16 cellular contexts compared by ENCODE assay signal in genomic region chr11:125588505-125588904, GRCh38. TPM values are rescaled to one million over a fixed set of nuclear protein-coding genes. Genes with fewer than 3 reads are reported as not detected.
DNase-seq lines count a peak whose midpoint lies in the region; TF ChIP-seq lines count a peak whose summit lies in the region.
"Had no signal": no experiment of that assay in that cellular context is flagged by ENCODE, and none has a peak within 500 bp of the region (broad histone marks: within the 10 kb centered on the region; RNA-seq: fewer than 3 reads in every experiment).

No MANE protein-coding gene starts in this region.

- no peak overlapping the region for H2AFZ ChIP-seq in ACC112 (ENCODE audit: low read length, unreplicated experiment)

- H3K27me3 ChIP-seq in ACC112 (ENCODE audit: insufficient read depth, low read length), result no peaks in the 10 kb centered on the region
- H3K27me3 ChIP-seq in CD4-positive, alpha-beta memory T cell (ENCODE audit: insufficient read depth, low read length), result no peaks in the 10 kb centered on the region
- H3K27me3 ChIP-seq: BLaER1, foreskin keratinocyte, testis had no signal

- peak overlapping the region; percentile 49; the same call in 1 of the 2 replicates for H3K4me3 ChIP-seq in ACC112 (ENCODE audit: low read depth, low read length)
- H3K4me3 ChIP-seq in CD4-positive, alpha-beta memory T cell (ENCODE audit: low read length in 2 of 2), result no peak overlapping the region
- H3K4me3 ChIP-seq: BLaER1, testis had no signal

- H3K36me3 Mint-ChIP-seq in CD4-positive, alpha-beta memory T cell, result peaks cover 14 to 18% of the 10 kb centered on the region in 2 donors
- H3K36me3 Mint-ChIP-seq in CD14-positive monocyte, result peaks cover 10 to 14% of the 10 kb centered on the region in 2 donors

- POLR2A ChIA-PET in CD4-positive, alpha-beta memory T cell (lab: Charles Lee; ENCODE audit: partially characterized antibody), result interaction anchor here (6.1 kb wide), 1 partner anchor 19 kb away, joined by 107 read pairs; the partner anchor contains the start of gene EI24

- peaks cover 3% of the 10 kb centered on the region; the same call in 1 of the 2 replicates for H3K36me3 ChIP-seq in ACC112 (ENCODE audit: insufficient read depth, low read length)
- peaks cover 10% of the 10 kb centered on the region for H3K36me3 ChIP-seq in CD4-positive, alpha-beta memory T cell (ENCODE audit: insufficient read depth, low read length)

- H3K27me3 Mint-ChIP-seq in CD4-positive, alpha-beta memory T cell, result no peaks in the 10 kb centered on the region
- peaks cover 0 to 4% (median 3%) of the 10 kb centered on the region in 3 donors for H3K27me3 Mint-ChIP-seq in CD14-positive monocyte (ENCODE audit: low read depth in 3 of 3)

- H3K4me1 Mint-ChIP-seq in CD4-positive, alpha-beta memory T cell, result peaks cover 8 to 24% (median 19%) of the 10 kb centered on the region in 4 donors
- peaks cover 15% of the 10 kb centered on the region for H3K4me1 Mint-ChIP-seq in CD14-positive monocyte

- H3K27ac ChIP-seq in ACC112 (ENCODE audit: low read depth, low read length), result peak overlapping the region; percentile 38; the same call in 1 of the 2 replicates
- H3K27ac ChIP-seq in CD4-positive, alpha-beta memory T cell (ENCODE audit: low read depth, low read length), result no peak overlapping the region
- H3K27ac ChIP-seq: BLaER1, foreskin keratinocyte, testis had no signal

- H3K79me2 ChIP-seq in ACC112 (ENCODE audit: control insufficient read depth, insufficient read depth, low read length, unreplicated experiment), result peaks cover 14% of the 10 kb centered on the region

- no peak for DNase-seq in CD4-positive, alpha-beta memory T cell
- DNase-seq in RPMI7951 (ENCODE audit: low read depth) (peak; percentile 20), fibroblast of peridontal ligament (ENCODE audit: extremely low read depth) (peak; percentile 6), CD14-positive monocyte (ENCODE audit: low spot score) (no peak)
- no peak for DNase-seq in stimulated activated CD4-positive, alpha-beta T cell treated with anti-CD3 and anti-CD28 coated beads, Interleukin-15, amount 100 ng/mL, for 24 hours
- no peak for DNase-seq in NK-92 treated with Interleukin-12 subunit alpha and Interleukin-12 subunit beta, amount 100 ng/mL, for 24 hours (lab: John Stamatoyannopoulos, UW)
- DNase-seq: activated CD8-positive, alpha-beta memory T cell treated with anti-CD3 and anti-CD28 coated beads, Interleukin-2, amount 50 U/mL, for 48 hours; caudate nucleus; DMS79 treated with DMSO at 0.1 percent for 48 hours; effector memory CD4-positive, alpha-beta T cell; foreskin keratinocyte; NCI-H187 treated with DMSO at 0.1 percent for 48 hours; NCI-H510A treated with DMSO at 0.1 percent for 48 hours; testis had no signal

- no peaks in the 10 kb centered on the region for H3K9me3 Mint-ChIP-seq in CD4-positive, alpha-beta memory T cell
- H3K9me3 Mint-ChIP-seq in CD14-positive monocyte, result no peaks in the 10 kb centered on the region

- peaks cover 9% of the 10 kb centered on the region for H3K4me1 ChIP-seq in ACC112 (ENCODE audit: control insufficient read depth, insufficient read depth, low read length, unreplicated experiment)
- H3K4me1 ChIP-seq in CD4-positive, alpha-beta memory T cell (ENCODE audit: insufficient read depth, low read length), result peaks cover 12% of the 10 kb centered on the region
- H3K4me1 ChIP-seq: testis had no signal

- CTCF ChIA-PET in CD4-positive, alpha-beta memory T cell (lab: Charles Lee; ENCODE audit: partially characterized antibody), result no interaction called here

- H3K9me3 ChIP-seq in CD4-positive, alpha-beta memory T cell (ENCODE audit: control insufficient read depth in 1 of 2, low read length in 2 of 2), result no peaks in the 10 kb centered on the region
- H3K9me3 ChIP-seq: BLaER1, testis had no signal

- no peak overlapping the region for H3K4me3 Mint-ChIP-seq in CD4-positive, alpha-beta memory T cell
- no peak overlapping the region for H3K4me3 Mint-ChIP-seq in CD14-positive monocyte

- peak overlapping the region in 5 of 7 donors; percentile 22 to 88 (median 44) for H3K27ac Mint-ChIP-seq in CD4-positive, alpha-beta memory T cell
- no peak overlapping the region for H3K27ac Mint-ChIP-seq in CD14-positive monocyte

- intact Hi-C loops in CD4-positive, alpha-beta memory T cell (cut with micrococcal nuclease), result no loop called here
- intact Hi-C loops in CD14-positive monocyte (cut with micrococcal nuclease), result no loop called here

- no peak for TF ChIP-seq CTCF in CD14-positive monocyte (IDR thresholded peaks at IDR 0.05)

RNA-seq across cellular contexts. Expression of gene STT3A, which starts 4.1 kb away (rescaled TPM):
- total RNA-seq in CD4-positive, alpha-beta memory T cell, result 100 to 1,000 TPM; 133 to 138 TPM
- polyA plus RNA-seq in CD4-positive, alpha-beta memory T cell, result 10 to 100 TPM; 81.8 to 86.7 TPM
- 192 and 276 TPM in 2 replicates for total RNA-seq in RPMI7951 (2014; rRNA removed; shearing (Covaris generic))
- 10 to 100 TPM; 54.2 to 75.3 TPM for polyA plus RNA-seq in CD14-positive monocyte

RNA-seq across cellular contexts. Expression of gene EI24, which starts 19.2 kb away (rescaled TPM):
- 10 to 100 TPM; 35.5 to 36.8 TPM for total RNA-seq in CD4-positive, alpha-beta memory T cell
- 10 to 100 TPM; 59.5 to 61.2 TPM for polyA plus RNA-seq in CD4-positive, alpha-beta memory T cell
- 112 and 113 TPM in 2 replicates for total RNA-seq in RPMI7951 (2014; rRNA removed; shearing (Covaris generic))
- 10 to 100 TPM; 44.7 to 46.9 TPM for polyA plus RNA-seq in CD14-positive monocyte

RNA-seq across cellular contexts. Expression of gene CHEK1, which starts 36.5 kb away (rescaled TPM):
- 1 to 10 TPM in 1 of 2 experiments, under 1 TPM in 1; 1.00 to 1.7 TPM for total RNA-seq in CD4-positive, alpha-beta memory T cell
- 1 to 10 TPM; 2.0 TPM for polyA plus RNA-seq in CD4-positive, alpha-beta memory T cell
- 70.8 and 82.9 TPM in 2 replicates for total RNA-seq in RPMI7951 (2014; rRNA removed; shearing (Covaris generic))
- polyA plus RNA-seq in CD14-positive monocyte, result under 1 TPM; 0.18 to 0.43 TPM

Comparison
In these comparisons a context has a peak if more than half of its experiments do, and no peak if none do; other contexts are left out.
1. DNase-seq: peak in RPMI7951 (single experiment) and fibroblast of peridontal ligament (single experiment); none in CD4-positive, alpha-beta memory T cell (0 of 5), stimulated activated CD4-positive, alpha-beta T cell treated with anti-CD3 and anti-CD28 coated beads, Interleukin-15, amount 100 ng/mL, for 24 hours (single experiment), CD14-positive monocyte (single experiment) and NK-92 treated with Interleukin-12 subunit alpha and Interleukin-12 subunit beta, amount 100 ng/mL, for 24 hours (single experiment).
2. H3K27ac Mint-ChIP-seq: peak in CD4-positive, alpha-beta memory T cell (5 of 7); none in CD14-positive monocyte (0 of 7).
3. RNA of gene CHEK1, which starts 36.5 kb away (total RNA-seq): 70.8 to 82.9 TPM in RPMI7951; 1.00 to 1.7 TPM in CD4-positive, alpha-beta memory T cell; every median in the first group is over 10 times any median in the second.